Comparison of ENCODE assay signal across 22 cellular contexts in the genomic region with DNA sequence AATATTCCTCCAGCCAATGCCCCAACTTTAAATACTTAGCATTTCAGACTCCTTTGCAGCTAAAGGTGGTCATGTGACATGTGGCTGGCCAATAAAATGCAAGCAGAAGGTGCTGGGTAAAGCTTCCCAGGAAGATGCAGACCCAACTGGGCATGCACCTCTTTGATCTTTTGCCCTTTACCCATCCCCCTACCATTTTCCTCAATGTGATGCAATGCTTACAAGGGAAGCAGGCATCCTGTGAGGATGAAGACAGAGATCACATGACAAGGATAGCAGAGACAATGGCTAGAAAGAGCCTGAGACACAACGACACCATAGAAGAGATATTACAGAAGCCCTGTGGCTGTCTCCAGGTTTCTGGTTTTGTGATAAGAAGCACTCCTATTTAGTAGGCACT. TPM values are rescaled to one million over a fixed set of nuclear protein-coding genes. Genes with fewer than 3 reads are reported as not detected.
DNase-seq lines count a peak whose midpoint lies in the region; ATAC-seq, FAIRE-seq and TF ChIP-seq lines count a peak whose summit lies in the region.
"Had no signal": no experiment of that assay in that cellular context is flagged by ENCODE, and none has a peak within 500 bp of the region (broad histone marks: within the 10 kb centered on the region; RNA-seq: fewer than 3 reads in every experiment).

No MANE protein-coding gene starts in this region.

- H3K23ac ChIP-seq in IMR-90 (ENCODE audit: low read depth, low read length) (no peak overlapping the region), H1 (ENCODE audit: insufficient read length) (no peak overlapping the region)

- peaks cover under 1% of the 10 kb centered on the region; the same call in 1 of the 2 replicates for H3K9me1 ChIP-seq in IMR-90 (ENCODE audit: insufficient read depth, low read length)

- H3K4me3 ChIP-seq in HepG2 (replicated peaks in 1 of 3; ENCODE audit: insufficient read depth in 1 of 3, low read depth in 2 of 3, low read length in 3 of 3) (no peak overlapping the region), right lobe of liver (no peak overlapping the region), IMR-90 (ENCODE audit: insufficient read depth, low read depth, low read length) (no peak overlapping the region), H1 (ENCODE audit: extremely low read depth in 1 of 4, insufficient read depth in 2 of 4, low read depth in 3 of 4, low read length in 4 of 4) (no peak overlapping the region)
- H3K4me3 ChIP-seq: BLaER1, GM23248 had no signal

- H2BK5ac ChIP-seq in IMR-90 (ENCODE audit: low read depth, low read length, poor library complexity, severe bottlenecking) (no peak overlapping the region), H1 (ENCODE audit: low read depth, low read length) (no peak overlapping the region)

- H2AK5ac ChIP-seq in IMR-90 (ENCODE audit: low read depth, low read length) (no peak overlapping the region), H1 (ENCODE audit: low read depth, low read length) (no peak overlapping the region)

- H3K4me1 ChIP-seq in HepG2 (ENCODE audit: insufficient read depth, low read length) (peaks cover 15% of the 10 kb centered on the region), right lobe of liver (peaks cover 0 to 5% (median 0%) of the 10 kb centered on the region in 4 donors), IMR-90 (ENCODE audit: control insufficient read depth, insufficient read depth, low read length) (no peaks in the 10 kb centered on the region; the same call in 1 of the 2 replicates), H1 (replicated peaks in 1 of 4; ENCODE audit: control insufficient read depth in 3 of 4, insufficient read depth in 4 of 4, low read length in 3 of 4) (peaks cover 0 to 3% (median 0%) of the 10 kb centered on the region in 4 experiments; a peak in 1 of 7 replicates)
- H3K4me1 ChIP-seq: BLaER1 had no signal

- H2BK15ac ChIP-seq in IMR-90 (ENCODE audit: low read depth, low read length), result no peak overlapping the region
- no peak overlapping the region for H2BK15ac ChIP-seq in H1 (ENCODE audit: low read length)

- H2AK9ac ChIP-seq in IMR-90 (replicated peaks; ENCODE audit: low read depth, low read length, poor library complexity), result no peak overlapping the region

- peaks cover 18% of the 10 kb centered on the region for H3K4me1 Mint-ChIP-seq in neural crest cell
- H3K4me1 Mint-ChIP-seq in activated T-helper 2 cell treated with anti-CD3 and anti-CD28 coated beads, Interferon-gamma antibody, Interleukin-2, Interleukin-4, amounts not matched to agents 10 μg/mL and 5 μg/mL and 100 μg/mL, durations not matched to agents 14 hours and 24 hours and 36 hours (ENCODE audit: low read depth), result peaks cover 7% of the 10 kb centered on the region

- H2BK20ac ChIP-seq in IMR-90 (ENCODE audit: low read depth, low read length) (no peak overlapping the region), H1 (ENCODE audit: low read length) (no peak overlapping the region)

- TF ChIP-seq EP300 in HepG2 (IDR thresholded peaks at IDR 0.05; ENCODE audit: low read depth in 2 of 2, low read length in 2 of 2), result no peak
- TF ChIP-seq EP300 in HepG2 (CRISPR knock-in tag; IDR thresholded peaks at IDR 0.05; ENCODE audit: borderline replicate concordance), result no peak
- TF ChIP-seq EP300 in H1 (IDR thresholded peaks at IDR 0.05; ENCODE audit: borderline replicate concordance in 1 of 2, low read depth in 2 of 2, low read length in 2 of 2), result no peak

- H3K27ac Mint-ChIP-seq in neural crest cell (ENCODE audit: unreplicated experiment), result no peak overlapping the region
- H3K27ac Mint-ChIP-seq in activated T-helper 2 cell treated with anti-CD3 and anti-CD28 coated beads, Interferon-gamma antibody, Interleukin-2, Interleukin-4, amounts not matched to agents 10 μg/mL and 5 μg/mL and 100 μg/mL, durations not matched to agents 14 hours and 24 hours and 36 hours, result no peak overlapping the region
- H3K27ac Mint-ChIP-seq: CD4-positive, alpha-beta memory T cell; HFFc6 had no signal

- TF ChIP-seq RAD21 in HepG2 (CRISPR knock-in tag; IDR thresholded peaks at IDR 0.05) (no peak), IMR-90 (IDR thresholded peaks at IDR 0.05; ENCODE audit: low read length) (no peak), H1 (IDR thresholded peaks at IDR 0.05 in 1 of 2, conservative IDR thresholded peaks at IDR 0.05 in 1 of 2; ENCODE audit: low read depth in 2 of 2, low read length in 2 of 2) (no peak)

- H2AFZ ChIP-seq in HepG2 (ENCODE audit: low read length) (no peak overlapping the region), IMR-90 (replicated peaks; ENCODE audit: low read length, poor library complexity) (no peak overlapping the region), H1 (ENCODE audit: low read length) (no peak overlapping the region)
- H2AFZ ChIP-seq: GM23248 had no signal

- no peak overlapping the region for H2BK120ac ChIP-seq in IMR-90 (ENCODE audit: low read depth, low read length)
- H2BK120ac ChIP-seq in H1 (replicated peaks; ENCODE audit: low read depth, low read length), result no peak overlapping the region

- peaks cover 4% of the 10 kb centered on the region; the same call in 1 of the 2 replicates for H4K20me1 ChIP-seq in HepG2 (ENCODE audit: insufficient read depth, low read length)
- no peaks in the 10 kb centered on the region; the same call in 1 of the 2 replicates for H4K20me1 ChIP-seq in IMR-90 (ENCODE audit: insufficient read depth, low read length)
- peaks cover 0 to under 1% of the 10 kb centered on the region in 2 experiments for H4K20me1 ChIP-seq in H1 (replicated peaks in 1 of 2; ENCODE audit: control insufficient read depth in 1 of 2, insufficient read depth in 2 of 2, low read length in 2 of 2)
- H4K20me1 ChIP-seq: BLaER1 had no signal

- peaks cover 5% of the 10 kb centered on the region for H3K9me3 Mint-ChIP-seq in neural crest cell
- no peaks in the 10 kb centered on the region for H3K9me3 Mint-ChIP-seq in activated T-helper 2 cell treated with anti-CD3 and anti-CD28 coated beads, Interferon-gamma antibody, Interleukin-2, Interleukin-4, amounts not matched to agents 10 μg/mL and 5 μg/mL and 100 μg/mL, durations not matched to agents 14 hours and 24 hours and 36 hours
- H3K9me3 Mint-ChIP-seq: HFFc6 had no signal

- H3K9ac ChIP-seq in HepG2 (ENCODE audit: insufficient read depth, low read depth, low read length), result no peak overlapping the region
- no peak overlapping the region for H3K9ac ChIP-seq in IMR-90 (ENCODE audit: low read depth, low read length)
- H3K9ac ChIP-seq in H1 (replicated peaks in 1 of 4; ENCODE audit: extremely low read depth in 1 of 4, low read depth in 3 of 4, low read length in 3 of 4), result no peak overlapping the region
- H3K9ac ChIP-seq: BLaER1, GM23248 had no signal

- intact Hi-C loops in HepG2 (cut with micrococcal nuclease; ENCODE audit: unreplicated experiment) (no loop called here), right lobe of liver (cut with DNase I) (no loop called here), IMR-90 (cut with micrococcal nuclease) (loop anchor here (5.0 kb wide), 3 partner anchors 58 to 142 kb away; no protein-coding TSS in a partner anchor)
- intact Hi-C loops in activated T-helper 2 cell treated with anti-CD3 and anti-CD28 coated beads, Interferon-gamma antibody, Interleukin-2, Interleukin-4, amounts not matched to agents 10 μg/mL and 5 μg/mL and 100 μg/mL, durations not matched to agents 14 hours and 24 hours and 36 hours (cut with micrococcal nuclease), result loop anchor here (5.0 kb wide), 1 partner anchor 53 kb away; no protein-coding TSS in a partner anchor

- no peak for TF ChIP-seq POLR2A in HepG2 (IDR thresholded peaks at IDR 0.05; ENCODE audit: insufficient read depth in 1 of 2, low read depth in 2 of 2, low read length in 2 of 2)
- TF ChIP-seq POLR2A in right lobe of liver (IDR thresholded peaks at IDR 0.05), result no peak
- no peak for TF ChIP-seq POLR2A in IMR-90 (IDR thresholded peaks at IDR 0.05; ENCODE audit: low read depth, low read length)
- TF ChIP-seq POLR2A in H1 (IDR thresholded peaks at IDR 0.05; ENCODE audit: control extremely low read depth in 1 of 2, low read depth in 2 of 2, low read length in 2 of 2), result no peak

- in situ Hi-C loops in HepG2 (cut with HindIII; ENCODE audit: extremely low pct_ligation_motif_present, low pct_unique_long_range_greater_than_20kb), result no loop called here
- in situ Hi-C loops in IMR-90 (cut with MboI; ENCODE audit: low sequenced_read_pairs), result no loop called here

- peaks cover 5 to 20% of the 10 kb centered on the region in 2 experiments for H3K79me1 ChIP-seq in IMR-90 (ENCODE audit: low read depth in 1 of 2, low read length in 2 of 2)
- no peaks in the 10 kb centered on the region for H3K79me1 ChIP-seq in H1 (ENCODE audit: low read depth, low read length)

- H3K36me3 Mint-ChIP-seq in neural crest cell (ENCODE audit: low read depth), result no peaks in the 10 kb centered on the region
- H3K36me3 Mint-ChIP-seq in activated T-helper 2 cell treated with anti-CD3 and anti-CD28 coated beads, Interferon-gamma antibody, Interleukin-2, Interleukin-4, amounts not matched to agents 10 μg/mL and 5 μg/mL and 100 μg/mL, durations not matched to agents 14 hours and 24 hours and 36 hours (ENCODE audit: low read depth), result no peaks in the 10 kb centered on the region
- H3K36me3 Mint-ChIP-seq: CD4-positive, alpha-beta memory T cell had no signal

- FAIRE-seq in HepG2 (lab: Jason Lieb, UNC) (no peak), H1 (lab: Jason Lieb, UNC) (no peak)
- FAIRE-seq: G401.6, GM12891, GM18507 had no signal

- H3K56ac ChIP-seq in IMR-90 (ENCODE audit: extremely low read depth, insufficient read depth, low read length) (no peak overlapping the region), H1 (replicated peaks; ENCODE audit: insufficient read length, low read depth, low read length) (no peak overlapping the region)

- dilution Hi-C loops in IMR-90 (cut with HindIII; ENCODE audit: low sequenced_read_pairs, unreplicated experiment), result no loop called here

- H4K5ac ChIP-seq in IMR-90 (ENCODE audit: low read depth, low read length) (no peak overlapping the region), H1 (ENCODE audit: insufficient read length, low read depth, low read length) (no peak overlapping the region)

- peaks cover 7% of the 10 kb centered on the region for H3K23me2 ChIP-seq in H1 (ENCODE audit: low read depth, low read length)

- H4K8ac ChIP-seq in IMR-90 (ENCODE audit: low read depth in 2 of 2, low read length in 2 of 2) (no peak overlapping the region), H1 (ENCODE audit: extremely low read depth, insufficient read depth, low read length) (no peak overlapping the region)

- peaks cover 0 to 11% of the 10 kb centered on the region in 2 experiments; a peak in 3 of 5 replicates for H3K27me3 ChIP-seq in HepG2 (ENCODE audit: control insufficient read depth in 1 of 2, insufficient read depth in 2 of 2, low read length in 2 of 2)
- H3K27me3 ChIP-seq in right lobe of liver, result no peaks in the 10 kb centered on the region
- H3K27me3 ChIP-seq in IMR-90 (ENCODE audit: control insufficient read depth, insufficient read depth, low read length), result peaks cover 10% of the 10 kb centered on the region
- H3K27me3 ChIP-seq in H1 (replicated peaks in 1 of 4; ENCODE audit: control insufficient read depth in 3 of 4, extremely low read depth in 1 of 4, insufficient read depth in 3 of 4, low read length in 3 of 4), result peaks cover 0 to 4% (median 0%) of the 10 kb centered on the region in 4 experiments; a peak in 3 of 7 replicates

- CTCF ChIA-PET in HepG2 (lab: Yijun Ruan, JAX; ENCODE audit: low intra/inter-chr PET ratio, low total read pairs) (no interaction called here), IMR-90 (lab: Yijun Ruan, JAX) (no interaction called here), H1 (lab: Charles Lee; ENCODE audit: partially characterized antibody) (no interaction called here)

- BruUV-seq in HepG2 (replicated peaks; lab: Mats Ljungman, UMichigan) (no TSS peak), IMR-90 (replicated peaks; lab: Mats Ljungman, UMichigan) (no TSS peak)

- no peak overlapping the region for H2BK12ac ChIP-seq in H1 (ENCODE audit: low read depth, low read length)

- DNase-seq in HepG2 (ENCODE audit: low spot score) (no peak), right lobe of liver (no peak), IMR-90 (no peak), H1 (ENCODE audit: low read depth in 1 of 2, low spot score in 2 of 2) (no peak), neural crest cell (ENCODE audit: low read depth, low spot score) (no peak)
- DNase-seq in activated T-helper 2 cell treated with anti-CD3 and anti-CD28 coated beads, Interferon-gamma antibody, Interleukin-2, Interleukin-4, amounts not matched to agents 10 μg/mL and 5 μg/mL and 100 μg/mL, durations not matched to agents 14 hours and 24 hours and 36 hours (ENCODE audit: low spot score), result no peak
- DNase-seq: 8988T; CD4-positive, alpha-beta memory T cell; DND-41; EL; GM23248; H7; HFFc6; KBM-7 had no signal

- TF ChIP-seq CTCF in HepG2 (CRISPR knock-in tag; IDR thresholded peaks at IDR 0.05) (no peak), right lobe of liver (IDR thresholded peaks at IDR 0.05) (no peak), IMR-90 (conservative IDR thresholded peaks at IDR 0.05; ENCODE audit: low read depth, low read length) (no peak), H1 (IDR thresholded peaks at IDR 0.05; ENCODE audit: control extremely low read depth in 1 of 3, insufficient read depth in 1 of 3, low read depth in 1 of 3, low read length in 3 of 3) (no peak), neural crest cell (conservative IDR thresholded peaks at IDR 0.05) (no peak)

- no peak overlapping the region for H4K91ac ChIP-seq in IMR-90 (ENCODE audit: insufficient read depth, low read depth, low read length)
- no peak overlapping the region for H4K91ac ChIP-seq in H1 (replicated peaks; ENCODE audit: insufficient read length, low read length)

- H3K27me3 Mint-ChIP-seq in neural crest cell (ENCODE audit: low read depth), result peaks cover 29% of the 10 kb centered on the region
- H3K27me3 Mint-ChIP-seq in activated T-helper 2 cell treated with anti-CD3 and anti-CD28 coated beads, Interferon-gamma antibody, Interleukin-2, Interleukin-4, amounts not matched to agents 10 μg/mL and 5 μg/mL and 100 μg/mL, durations not matched to agents 14 hours and 24 hours and 36 hours (ENCODE audit: low read depth), result peaks cover 43% of the 10 kb centered on the region

- H3K27ac ChIP-seq in HepG2 (ENCODE audit: extremely low read length, insufficient read depth, low read length), result no peak overlapping the region
- no peak overlapping the region for H3K27ac ChIP-seq in right lobe of liver
- H3K27ac ChIP-seq in IMR-90 (ENCODE audit: insufficient read depth, low read length), result no peak overlapping the region
- H3K27ac ChIP-seq in H1 (ENCODE audit: low read depth, low read length), result no peak overlapping the region
- H3K27ac ChIP-seq: BLaER1, GM23248 had no signal

- H3K79me2 ChIP-seq in HepG2 (ENCODE audit: insufficient read depth, low read length), result peaks cover 7% of the 10 kb centered on the region
- H3K79me2 ChIP-seq in H1 (ENCODE audit: control insufficient read depth in 1 of 2, insufficient read depth in 2 of 2, low read length in 2 of 2), result peaks cover 0 to 18% of the 10 kb centered on the region in 2 experiments; a peak in 2 of 4 replicates

- peak overlapping the region; percentile 31 for H3K4me3 Mint-ChIP-seq in neural crest cell
- H3K4me3 Mint-ChIP-seq in activated T-helper 2 cell treated with anti-CD3 and anti-CD28 coated beads, Interferon-gamma antibody, Interleukin-2, Interleukin-4, amounts not matched to agents 10 μg/mL and 5 μg/mL and 100 μg/mL, durations not matched to agents 14 hours and 24 hours and 36 hours (ENCODE audit: low read depth), result no peak overlapping the region
- H3K4me3 Mint-ChIP-seq: CD4-positive, alpha-beta memory T cell; HFFc6 had no signal

- no peak for ATAC-seq in HepG2
- no peak for ATAC-seq in right lobe of liver
- no peak for ATAC-seq in IMR-90 (ENCODE audit: low read depth)
- ATAC-seq in activated CD4-positive, CD25-positive, alpha-beta regulatory T cell treated with anti-CD3 and anti-CD28 coated beads, Interleukin-2, amount 50 U/mL, for 24 hours, result no peak
- no peak for ATAC-seq in HG03139 (IDR thresholded peaks at IDR 0.05; ENCODE audit: unreplicated experiment)
- ATAC-seq: HCT116 had no signal

- H3K14ac ChIP-seq in IMR-90 (replicated peaks; ENCODE audit: low read depth, low read length) (no peak overlapping the region), H1 (ENCODE audit: insufficient read length) (no peak overlapping the region)

- H3K4me2 ChIP-seq in HepG2 (ENCODE audit: low read depth, low read length), result no peak overlapping the region
- H3K4me2 ChIP-seq in IMR-90 (ENCODE audit: low read depth, low read length), result no peak overlapping the region
- no peak overlapping the region for H3K4me2 ChIP-seq in H1 (ENCODE audit: insufficient read depth in 1 of 2, low read depth in 2 of 2, low read length in 2 of 2)
- H3K4me2 ChIP-seq: BLaER1 had no signal

- H3K9me3 ChIP-seq in HepG2 (ENCODE audit: low read length) (no peaks in the 10 kb centered on the region; the same call in 1 of the 2 replicates), right lobe of liver (no peaks in the 10 kb centered on the region), IMR-90 (ENCODE audit: control insufficient read depth, insufficient read depth, low read length) (peaks cover 2% of the 10 kb centered on the region), H1 (ENCODE audit: insufficient read depth in 2 of 2, low read depth in 1 of 2, low read length in 1 of 2) (no peaks in the 10 kb centered on the region)

- H3K4ac ChIP-seq in IMR-90 (ENCODE audit: low read depth, low read length) (no peak overlapping the region), H1 (replicated peaks; ENCODE audit: insufficient read length, low read depth, low read length) (no peak overlapping the region)

- H3K18ac ChIP-seq in IMR-90 (ENCODE audit: low read depth, low read length) (no peak overlapping the region), H1 (ENCODE audit: extremely low read depth, low read length) (no peak overlapping the region)

- WGBS in HepG2 (ENCODE audit: low lambda C conversion rate), result 42% methylated on average over 1 of the region's 1 CpG
- WGBS in right lobe of liver (ENCODE audit: insufficient coverage, low coverage, low lambda C conversion rate, missing lambda C conversion rate), result 53% methylated on average over 1 of the region's 1 CpG
- no CpG with 5 or more reads among the region's 1 CpG for WGBS in IMR-90 (ENCODE audit: extremely low coverage in 2 of 2, insufficient read length in 1 of 2), 2 experiments
- WGBS in H1 (ENCODE audit: extremely low coverage in 1 of 2, insufficient coverage in 1 of 2, insufficient read length in 1 of 2, insufficient replicate concordance in 2 of 2, low coverage in 1 of 2, low lambda C conversion rate in 2 of 2, missing lambda C conversion rate in 1 of 2), 2 experiments, result 80% methylated on average over 1 of the region's 1 CpG; no CpG with 5 or more reads in 1 of the 2 experiments

- POLR2A ChIA-PET in HepG2 (lab: Yijun Ruan, JAX) (no interaction called here), IMR-90 (lab: Charles Lee; ENCODE audit: unreplicated experiment) (no interaction called here), H1 (lab: Charles Lee; ENCODE audit: partially characterized antibody) (no interaction called here)

- H3K36me3 ChIP-seq in HepG2 (replicated peaks in 1 of 2; ENCODE audit: control insufficient read depth in 1 of 2, insufficient read depth in 2 of 2, low read length in 2 of 2) (no peaks in the 10 kb centered on the region), right lobe of liver (no peaks in the 10 kb centered on the region), IMR-90 (ENCODE audit: control insufficient read depth, insufficient read depth, low read length) (no peaks in the 10 kb centered on the region), H1 (ENCODE audit: control insufficient read depth in 2 of 4, insufficient read depth in 4 of 4, low read length in 3 of 4) (no peaks in the 10 kb centered on the region)
- H3K36me3 ChIP-seq: BLaER1 had no signal

RNA-seq across cellular contexts. Expression of gene WASF3, which starts 2.1 kb away (rescaled TPM):
- total RNA-seq in HepG2 (2016; rRNA removed; fragmentation: Illumina TruSeq; extraction: Trizol) (10.4 and 13.3 TPM in 2 replicates), right lobe of liver (10 to 100 TPM in 2 of 6 experiments, 1 to 10 TPM in 4; 5.8 to 14.5 (median 8.3) TPM), IMR-90 (2012; rRNA removed) (4.3 and 5.8 TPM in 2 replicates), neural crest cell (78.2 and 79.7 TPM in 2 replicates)
- 2.9 and 3.0 TPM in 2 replicates for total RNA-seq in HepG2 (2016; cell fraction: cytosol; rRNA removed; fragmentation: Illumina TruSeq; extraction: Trizol; ENCODE audit: low read depth)
- total RNA-seq in HepG2 (2016; cell fraction: insoluble cytoplasmic fraction; rRNA removed; fragmentation: Illumina TruSeq; extraction: Trizol), result 10.6 and 10.8 TPM in 2 replicates
- 17.8 and 19.7 TPM in 2 replicates for total RNA-seq in HepG2 (2016; cell fraction: membrane; rRNA removed; fragmentation: Illumina TruSeq; extraction: Trizol)
- 8.8 and 10.1 TPM in 2 replicates for total RNA-seq in HepG2 (2016; cell fraction: nucleus; rRNA removed; fragmentation: Illumina TruSeq; extraction: Trizol)
- polyA plus RNA-seq in HepG2 (2011; rRNA removed) (12.1 and 17.2 TPM in 2 replicates), IMR-90 (2012; rRNA removed) (10.5 and 11.4 TPM in 2 replicates), H1 (2011; rRNA removed) (15.4 and 18.7 TPM in 2 replicates)
- polyA plus RNA-seq in HepG2 (2011; cell fraction: cytosol; rRNA removed), result 7.4 and 8.4 TPM in 2 replicates
- polyA plus RNA-seq in HepG2 (2011; cell fraction: nucleus; rRNA removed), result 8.3 and 8.8 TPM in 2 replicates
- 9.8 and 11.3 TPM in 2 replicates for polyA plus RNA-seq in HepG2 (2012)
- 2.2 and 2.4 TPM in 2 replicates for polyA plus RNA-seq in HepG2 (2016; cell fraction: cytosol; fragmentation: Illumina TruSeq; extraction: Trizol; ENCODE audit: low read depth)
- polyA plus RNA-seq in HepG2 (2016; cell fraction: insoluble cytoplasmic fraction; fragmentation: Illumina TruSeq; extraction: Trizol; ENCODE audit: low read depth), result 12.6 and 14.8 TPM in 2 replicates
- polyA plus RNA-seq in HepG2 (2016; cell fraction: membrane; fragmentation: Illumina TruSeq; extraction: Trizol; ENCODE audit: low read depth), result 12.2 and 13.4 TPM in 2 replicates
- polyA plus RNA-seq in HepG2 (2016; cell fraction: nucleus; fragmentation: Illumina TruSeq; extraction: Trizol; ENCODE audit: insufficient read depth, low read depth), result 13.2 and 13.7 TPM in 2 replicates
- 12.1 TPM in 1 of 2 replicates, not detected in the other for polyA minus RNA-seq in HepG2 (2011; rRNA and poly(A)+ RNA removed; ENCODE audit: low replicate concordance)
- 7.7 and 8.0 TPM in 2 replicates for polyA minus RNA-seq in HepG2 (2011; cell fraction: cytosol; rRNA and poly(A)+ RNA removed)
- 6.6 and 7.0 TPM in 2 replicates for polyA minus RNA-seq in HepG2 (2011; cell fraction: nucleus; rRNA and poly(A)+ RNA removed)
- 5.8 and 6.7 TPM in 2 replicates for polyA plus RNA-seq in IMR-90 (2012; cell fraction: cytosol; rRNA removed)
- 13.3 and 26.5 TPM in 2 replicates for polyA plus RNA-seq in IMR-90 (2012; cell fraction: nucleus; rRNA removed; ENCODE audit: low replicate concordance)
- 39.8 and 40.1 TPM in 2 replicates for total RNA-seq in H1 (2021; fragmentation: NEBNext Ultra II Directional; extraction: Animal tissue kit (Norgen Biotek cat#: 25700))
- polyA plus RNA-seq in H1 (2011; cell fraction: cytosol; rRNA removed), result 15.3 TPM
- 11.6 TPM for polyA plus RNA-seq in H1 (2011; cell fraction: nucleus; rRNA removed)
- polyA plus RNA-seq in H1 (2012, experiment 1 of 2), result 19.2 to 23.0 TPM (median 21.2 TPM) in 4 replicates
- 6.9 TPM for polyA plus RNA-seq in H1 (2012, experiment 2 of 2)
- 15.1 TPM for polyA plus RNA-seq in H1 (2013, experiment 1 of 2)
- polyA plus RNA-seq in H1 (2013, experiment 2 of 2), result 15.0 TPM
- 14.1 and 20.0 TPM in 2 replicates for polyA minus RNA-seq in H1 (2011; rRNA and poly(A)+ RNA removed)
- 13.3 TPM for polyA minus RNA-seq in H1 (2011; cell fraction: cytosol; rRNA and poly(A)+ RNA removed)
- polyA minus RNA-seq in H1 (2011; cell fraction: nucleus; rRNA and poly(A)+ RNA removed), result 8.9 TPM
- total RNA-seq in activated T-helper 2 cell treated with anti-CD3 and anti-CD28 coated beads, Interferon-gamma antibody, Interleukin-2, Interleukin-4, amounts not matched to agents 10 μg/mL and 5 μg/mL and 100 μg/mL, durations not matched to agents 14 hours and 24 hours and 36 hours, result 0.25 and 0.57 TPM in 2 replicates
- total RNA-seq: CD4-positive, alpha-beta memory T cell had no signal
- polyA plus RNA-seq: CD14-positive monocyte; CD4-positive, alpha-beta memory T cell had no signal

Comparison
In these comparisons a context has a peak if more than half of its experiments do, and no peak if none do; other contexts are left out.
1. intact Hi-C loops: an anchor here in IMR-90 (5.0 kb wide) and activated T-helper 2 cell treated with anti-CD3 and anti-CD28 coated beads, Interferon-gamma antibody, Interleukin-2, Interleukin-4, amounts not matched to agents 10 μg/mL and 5 μg/mL and 100 μg/mL, durations not matched to agents 14 hours and 24 hours and 36 hours (5.0 kb wide); none called in HepG2 and right lobe of liver.
2. Of the 41 proteins assayed by ChIP-seq in both HepG2 and H1: peak only in HepG2: none; only in H1: none; in both: CEBPB; in neither: 40.